ENCODE assay signal across 8 cellular contexts in the genomic region with DNA sequence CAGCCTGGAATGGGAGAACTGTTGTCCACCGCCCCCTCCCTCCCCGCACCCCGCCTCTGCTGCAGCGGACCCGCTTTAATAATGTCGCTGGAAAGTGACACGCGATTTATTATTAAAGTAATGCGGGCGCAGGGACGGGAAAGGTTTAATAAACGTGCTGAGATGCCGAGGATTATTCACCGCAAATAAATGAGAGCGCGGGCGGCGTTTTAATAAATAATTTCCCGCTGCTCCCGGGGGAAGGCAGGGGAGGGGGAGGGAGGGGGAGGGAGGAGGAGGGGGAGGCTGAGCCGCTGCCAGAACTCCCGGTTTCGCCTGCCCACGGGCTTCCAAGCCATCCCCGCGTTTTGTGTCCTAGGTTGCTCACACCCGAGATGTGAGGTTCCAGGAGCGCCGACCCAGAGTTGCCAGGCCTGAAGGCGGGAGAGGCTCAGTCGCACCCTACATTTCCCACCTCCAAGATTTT.
DNase-seq lines count a peak whose midpoint lies in the region; ATAC-seq and TF ChIP-seq lines count a peak whose summit lies in the region.

No MANE protein-coding gene starts in this region.

- DNase-seq in COLO668 (lab: John Stamatoyannopoulos, UW; ENCODE audit: unreplicated experiment) (peak; percentile 30), NCI-H748 (lab: John Stamatoyannopoulos, UW; ENCODE audit: unreplicated experiment) (peak; percentile 49), nephron progenitor cell (no peak), NOMO-1 (lab: John Stamatoyannopoulos, UW; ENCODE audit: unreplicated experiment in 2 of 2) (no peak), EL (no peak), NCI-H226 (no peak)
- DNase-seq in effector memory CD8-positive, alpha-beta T cell, result no peak

- no peak for ATAC-seq in effector memory CD8-positive, alpha-beta T cell (replicated peaks)
- no peak for ATAC-seq in HG03571 (IDR thresholded peaks at IDR 0.05; ENCODE audit: unreplicated experiment)

- H3K27ac Mint-ChIP-seq in effector memory CD8-positive, alpha-beta T cell, result no peak overlapping the region
- H3K27ac Mint-ChIP-seq in nephron progenitor cell, result no peak overlapping the region

- H3K4me1 Mint-ChIP-seq in effector memory CD8-positive, alpha-beta T cell (ENCODE audit: low read depth in 2 of 2), result peaks cover 5 to 15% of the 10 kb centered on the region in 2 donors
- peaks cover 60% of the 10 kb centered on the region for H3K4me1 Mint-ChIP-seq in nephron progenitor cell

- H3K27me3 Mint-ChIP-seq in effector memory CD8-positive, alpha-beta T cell, result peaks cover 37 to 61% of the 10 kb centered on the region in 2 donors
- peaks cover 73% of the 10 kb centered on the region for H3K27me3 Mint-ChIP-seq in nephron progenitor cell (ENCODE audit: low read depth, poor library complexity)

- H3K36me3 Mint-ChIP-seq in effector memory CD8-positive, alpha-beta T cell (ENCODE audit: insufficient read depth), result no peaks in the 10 kb centered on the region
- H3K36me3 Mint-ChIP-seq in nephron progenitor cell (ENCODE audit: low read depth), result no peaks in the 10 kb centered on the region

- peak overlapping the region; percentile 86 to 90 for H3K4me3 Mint-ChIP-seq in effector memory CD8-positive, alpha-beta T cell
- peak overlapping the region; percentile 84 for H3K4me3 Mint-ChIP-seq in nephron progenitor cell

- TF ChIP-seq CTCF in nephron progenitor cell (IDR thresholded peaks at IDR 0.05), result no peak

- no peaks in the 10 kb centered on the region for H3K9me3 Mint-ChIP-seq in effector memory CD8-positive, alpha-beta T cell
- no peaks in the 10 kb centered on the region for H3K9me3 Mint-ChIP-seq in nephron progenitor cell

Comparison
In these comparisons a context has a peak if more than half of its experiments do, and no peak if none do; other contexts are left out.
1. DNase-seq: peak in COLO668 (single experiment) and NCI-H748 (single experiment); none in effector memory CD8-positive, alpha-beta T cell (0 of 3), nephron progenitor cell (single experiment), NOMO-1 (0 of 2), EL (single experiment) and NCI-H226 (single experiment).